Comparison of ENCODE assay signal across 22 cellular contexts in genomic region chr4:71029504-71029903, GRCh38. TPM values are rescaled to one million over a fixed set of nuclear protein-coding genes. Genes with fewer than 3 reads are reported as not detected.
DNase-seq lines count a peak whose midpoint lies in the region; ATAC-seq, FAIRE-seq and TF ChIP-seq lines count a peak whose summit lies in the region.
"Had no signal": no experiment of that assay in that cellular context is flagged by ENCODE, and none has a peak within 500 bp of the region (broad histone marks: within the 10 kb centered on the region; RNA-seq: fewer than 3 reads in every experiment).

No MANE protein-coding gene starts in this region.

- H3K27me3 ChIP-seq in HUES48 (ENCODE audit: control insufficient read depth, insufficient read depth, low read length) (no peaks in the 10 kb centered on the region), astrocyte (ENCODE audit: insufficient read depth, low read length) (no peaks in the 10 kb centered on the region), ascending aorta (no peaks in the 10 kb centered on the region)

- no peaks in the 10 kb centered on the region for H4K20me1 ChIP-seq in astrocyte (ENCODE audit: insufficient read depth, low read length)

- no peak for ATAC-seq in HG03354 (IDR thresholded peaks at IDR 0.05; ENCODE audit: poor library complexity, severe bottlenecking, unreplicated experiment)
- ATAC-seq: GM12878 had no signal

- H3K9ac ChIP-seq in HUES48 (ENCODE audit: low read depth, low read length), result no peak overlapping the region
- H3K9ac ChIP-seq in astrocyte (ENCODE audit: low read length), result no peak overlapping the region

- H2AFZ ChIP-seq in astrocyte (ENCODE audit: low read depth, low read length), result no peak overlapping the region

- H3K4me1 ChIP-seq in HUES48 (ENCODE audit: control insufficient read depth, insufficient read depth, low read length), result peaks cover 15% of the 10 kb centered on the region
- H3K4me1 ChIP-seq in astrocyte (ENCODE audit: insufficient read depth, low read length), result peaks cover 30% of the 10 kb centered on the region
- H3K4me1 ChIP-seq in ascending aorta, result no peaks in the 10 kb centered on the region

- H3K4me3 Mint-ChIP-seq in astrocyte (ENCODE audit: unreplicated experiment), result no peak overlapping the region
- H3K4me3 Mint-ChIP-seq: CD8-positive, alpha-beta memory T cell had no signal

- DNase-seq in AG08395 (ENCODE audit: low spot score), result peak; percentile 3
- DNase-seq in astrocyte (ENCODE audit: low read depth), result no peak
- DNase-seq in iPS-NIHi7 (ENCODE audit: extremely low spot score), result peak; percentile 19
- DNase-seq in foreskin fibroblast, result no peak
- no peak for DNase-seq in GOT3 (lab: John Stamatoyannopoulos, UW)
- no peak for DNase-seq in ascending aorta (ENCODE audit: low spot score in 2 of 2)
- DNase-seq: C1 segment of cervical spinal cord; CD8-positive, alpha-beta memory T cell; DMS53; EL; NCI-H1092 treated with DMSO at 0.1 percent for 48 hours; NCI-H146; NCI-H2029 treated with DMSO at 0.1 percent for 48 hours; NCI-H2171 treated with DMSO at 0.1 percent for 48 hours; NCI-H446 treated with DMSO at 0.1 percent for 48 hours; NCI-H748 treated with DMSO at 0.1 percent for 48 hours; OCI-M1; SIG-M5 had no signal

- no peak overlapping the region for H3K27ac Mint-ChIP-seq in astrocyte (ENCODE audit: unreplicated experiment)

- no peaks in the 10 kb centered on the region for H3K27me3 Mint-ChIP-seq in astrocyte (ENCODE audit: low read depth, unreplicated experiment)
- H3K27me3 Mint-ChIP-seq: CD8-positive, alpha-beta memory T cell had no signal

- H3K9me3 ChIP-seq in HUES48 (ENCODE audit: control insufficient read depth, insufficient read depth, low read length), result no peaks in the 10 kb centered on the region
- no peaks in the 10 kb centered on the region for H3K9me3 ChIP-seq in astrocyte (ENCODE audit: insufficient read depth, low read depth, low read length)
- H3K9me3 ChIP-seq in ascending aorta, result no peaks in the 10 kb centered on the region

- no peak overlapping the region for H3K4me2 ChIP-seq in astrocyte (ENCODE audit: low read length)

- H3K79me2 ChIP-seq in astrocyte (ENCODE audit: insufficient read depth, low read length), result no peaks in the 10 kb centered on the region

- FAIRE-seq in astrocyte (lab: Jason Lieb, UNC), result peak; percentile 29
- FAIRE-seq: GM12878 had no signal

- H3K4me3 ChIP-seq in HUES48 (ENCODE audit: low read depth, low read length) (no peak overlapping the region; the same call in 1 of the 2 replicates), astrocyte (ENCODE audit: insufficient read depth, low read depth, low read length) (no peak overlapping the region), foreskin fibroblast (ENCODE audit: low read depth in 1 of 2, low read length in 2 of 2) (no peak overlapping the region), ascending aorta (no peak overlapping the region)
- H3K4me3 ChIP-seq: GM12878 had no signal

- H3K9me3 Mint-ChIP-seq in astrocyte (ENCODE audit: unreplicated experiment), result no peaks in the 10 kb centered on the region
- H3K9me3 Mint-ChIP-seq: CD8-positive, alpha-beta memory T cell had no signal

- intact Hi-C loops in ascending aorta (cut with DNase I), result no loop called here

- H3K27ac ChIP-seq in HUES48 (ENCODE audit: low read depth, low read length) (peak overlapping the region; percentile 88), astrocyte (ENCODE audit: low read depth, low read length) (no peak overlapping the region), ascending aorta (no peak overlapping the region)
- H3K27ac ChIP-seq: RWPE1 had no signal

- peaks cover 28% of the 10 kb centered on the region for H3K4me1 Mint-ChIP-seq in astrocyte (ENCODE audit: low read depth, unreplicated experiment)

- TF ChIP-seq CTCF in astrocyte (IDR thresholded peaks at IDR 0.05; ENCODE audit: insufficient read depth, low read depth, low read length) (no peak), foreskin fibroblast (IDR thresholded peaks at IDR 0.05; ENCODE audit: low read depth, low read length) (no peak), ascending aorta (IDR thresholded peaks at IDR 0.05) (no peak)

- H3K36me3 Mint-ChIP-seq in astrocyte (ENCODE audit: low read depth, unreplicated experiment), result no peaks in the 10 kb centered on the region

- H3K36me3 ChIP-seq in HUES48 (ENCODE audit: control insufficient read depth, insufficient read depth, low read length), result peaks cover 55% of the 10 kb centered on the region
- H3K36me3 ChIP-seq in astrocyte (ENCODE audit: insufficient read depth, low read length), result peaks cover 5% of the 10 kb centered on the region
- peaks cover 8 to 12% of the 10 kb centered on the region in 2 donors for H3K36me3 ChIP-seq in ascending aorta

RNA-seq across cellular contexts. Expression of gene DCK, which starts 36.1 kb away (rescaled TPM):
- total RNA-seq in astrocyte (7.0 and 10.8 TPM in 2 replicates), ascending aorta (24.5 TPM)

Comparison
In these comparisons a context has a peak if more than half of its experiments do, and no peak if none do; other contexts are left out.
1. DNase-seq: peak in AG08395 (single experiment) and iPS-NIHi7 (single experiment); none in astrocyte (single experiment), foreskin fibroblast (0 of 2), GOT3 (single experiment) and ascending aorta (0 of 2).